In genomic region chr14:50051706-50052105, GRCh38 we compare ENCODE assay signal across 14 cellular contexts.
A peak's percentile ranks its signal among the peaks of the same experiment; 100 is the strongest.
DNase-seq lines count a peak whose midpoint lies in the region; ATAC-seq lines count a peak whose summit lies in the region.
"Had no signal": no experiment of that assay in that cellular context is flagged by ENCODE, and none has a peak within 500 bp of the region (broad histone marks: within the 10 kb centered on the region; RNA-seq: fewer than 3 reads in every experiment).

No MANE protein-coding gene starts in this region.

- H3K36me3 ChIP-seq in CD4-positive, alpha-beta memory T cell (ENCODE audit: insufficient read depth, low read length): no peaks in the 10 kb centered on the region
- H3K36me3 ChIP-seq: BE2C had no signal

- CTCF ChIA-PET in CD4-positive, alpha-beta memory T cell (lab: Charles Lee; ENCODE audit: partially characterized antibody): no interaction called here

- H3K4me1 Mint-ChIP-seq in activated T-cell treated with anti-CD3 and anti-CD28 coated beads, Interleukin-2, amount 50 U/mL, for 24 hours (ENCODE audit: low read depth): peaks cover 20% of the 10 kb centered on the region
- peaks cover 19 to 41% (median 28%) of the 10 kb centered on the region in 4 donors for H3K4me1 Mint-ChIP-seq in CD4-positive, alpha-beta memory T cell
- H3K4me1 Mint-ChIP-seq in stimulated activated memory B cell treated with anti-CD40 and anti-IgM and Interleukin-4, amounts not matched to agents 10 μg/mL and 1 μg/mL and 100 μg/mL, for 72 hours: peaks cover 27% of the 10 kb centered on the region

- no peaks in the 10 kb centered on the region for H3K27me3 Mint-ChIP-seq in activated T-cell treated with anti-CD3 and anti-CD28 coated beads, Interleukin-2, amount 50 U/mL, for 24 hours
- H3K27me3 Mint-ChIP-seq in CD4-positive, alpha-beta memory T cell: no peaks in the 10 kb centered on the region
- H3K27me3 Mint-ChIP-seq in stimulated activated memory B cell treated with anti-CD40 and anti-IgM and Interleukin-4, amounts not matched to agents 10 μg/mL and 1 μg/mL and 100 μg/mL, for 72 hours: no peaks in the 10 kb centered on the region
- H3K27me3 Mint-ChIP-seq: CD4-positive, alpha-beta T cell had no signal

- H3K36me3 Mint-ChIP-seq in activated T-cell treated with anti-CD3 and anti-CD28 coated beads, Interleukin-2, amount 50 U/mL, for 24 hours (ENCODE audit: low read depth): peaks cover 3% of the 10 kb centered on the region
- H3K36me3 Mint-ChIP-seq in CD4-positive, alpha-beta memory T cell: peaks cover 5 to 27% of the 10 kb centered on the region in 2 donors
- H3K36me3 Mint-ChIP-seq in stimulated activated memory B cell treated with anti-CD40 and anti-IgM and Interleukin-4, amounts not matched to agents 10 μg/mL and 1 μg/mL and 100 μg/mL, for 72 hours: peaks cover 43% of the 10 kb centered on the region

- no peak for DNase-seq in activated T-cell treated with anti-CD3 and anti-CD28 coated beads, Interleukin-2, amount 50 U/mL, for 24 hours
- no peak for DNase-seq in activated T-cell treated with anti-CD3 and anti-CD28 coated beads, Interleukin-2, amount 50 U/mL, for 1 hour
- DNase-seq in CD4-positive, alpha-beta memory T cell: no peak
- DNase-seq in mesenteric fat pad (ENCODE audit: low spot score) (peak; percentile 39), inferior parietal cortex (ENCODE audit: extremely low spot score) (no peak)
- DNase-seq: BE2C; C1 segment of cervical spinal cord; CD4-positive, alpha-beta T cell; DMS153; DMS79; GDM1; H9 had no signal

- H3K27me3 ChIP-seq in CD4-positive, alpha-beta memory T cell (ENCODE audit: insufficient read depth, low read length): no peaks in the 10 kb centered on the region
- H3K27me3 ChIP-seq: BE2C had no signal

- ATAC-seq in stimulated activated memory B cell treated with anti-CD40 and anti-IgM and Interleukin-4, amounts not matched to agents 10 μg/mL and 1 μg/mL and 100 μg/mL, for 72 hours: no peak
- no peak for ATAC-seq in HG03097 (IDR thresholded peaks at IDR 0.05; ENCODE audit: low FRiP score, unreplicated experiment)

- no peak overlapping the region for H3K4me3 Mint-ChIP-seq in activated T-cell treated with anti-CD3 and anti-CD28 coated beads, Interleukin-2, amount 50 U/mL, for 24 hours
- no peak overlapping the region for H3K4me3 Mint-ChIP-seq in CD4-positive, alpha-beta memory T cell
- H3K4me3 Mint-ChIP-seq in stimulated activated memory B cell treated with anti-CD40 and anti-IgM and Interleukin-4, amounts not matched to agents 10 μg/mL and 1 μg/mL and 100 μg/mL, for 72 hours: no peak overlapping the region
- H3K4me3 Mint-ChIP-seq: CD4-positive, alpha-beta T cell; H9 had no signal

- peaks cover 16% of the 10 kb centered on the region for H3K4me1 ChIP-seq in CD4-positive, alpha-beta memory T cell (ENCODE audit: insufficient read depth, low read length)

- intact Hi-C loops in CD4-positive, alpha-beta memory T cell (cut with micrococcal nuclease): no loop called here

- peak overlapping the region; percentile 28 for H3K27ac Mint-ChIP-seq in activated T-cell treated with anti-CD3 and anti-CD28 coated beads, Interleukin-2, amount 50 U/mL, for 24 hours
- peak overlapping the region in 4 of 7 donors; percentile 19 to 75 (median 48) for H3K27ac Mint-ChIP-seq in CD4-positive, alpha-beta memory T cell
- peak overlapping the region; percentile 70 for H3K27ac Mint-ChIP-seq in stimulated activated memory B cell treated with anti-CD40 and anti-IgM and Interleukin-4, amounts not matched to agents 10 μg/mL and 1 μg/mL and 100 μg/mL, for 72 hours
- H3K27ac Mint-ChIP-seq: CD4-positive, alpha-beta T cell had no signal

- no peak overlapping the region for H3K4me3 ChIP-seq in CD4-positive, alpha-beta memory T cell (ENCODE audit: low read length in 2 of 2)

- POLR2A ChIA-PET in CD4-positive, alpha-beta memory T cell (lab: Charles Lee; ENCODE audit: partially characterized antibody): no interaction called here

- H3K27ac ChIP-seq in CD4-positive, alpha-beta memory T cell (ENCODE audit: low read depth, low read length): no peak overlapping the region

- no peaks in the 10 kb centered on the region for H3K9me3 ChIP-seq in CD4-positive, alpha-beta memory T cell (ENCODE audit: control insufficient read depth in 1 of 2, low read length in 2 of 2)
- H3K9me3 ChIP-seq: BE2C had no signal

- H3K9me3 Mint-ChIP-seq in activated T-cell treated with anti-CD3 and anti-CD28 coated beads, Interleukin-2, amount 50 U/mL, for 24 hours: no peaks in the 10 kb centered on the region
- H3K9me3 Mint-ChIP-seq in CD4-positive, alpha-beta memory T cell: peaks cover 0 to 2% (median 0%) of the 10 kb centered on the region in 8 donors
- no peaks in the 10 kb centered on the region for H3K9me3 Mint-ChIP-seq in stimulated activated memory B cell treated with anti-CD40 and anti-IgM and Interleukin-4, amounts not matched to agents 10 μg/mL and 1 μg/mL and 100 μg/mL, for 72 hours
- H3K9me3 Mint-ChIP-seq: CD4-positive, alpha-beta T cell; H9 had no signal
